21 cellular contexts compared by ENCODE assay signal in genomic region chr21:41639336-41639735, GRCh38.
"Had no signal": no experiment of that assay in that cellular context is flagged by ENCODE, and none has a peak within 500 bp of the region (broad histone marks: within the 10 kb centered on the region; RNA-seq: fewer than 3 reads in every experiment).

No MANE protein-coding gene starts in this region.

- H3K4me1 ChIP-seq: left lung, right lobe of liver, spleen had no signal

- H3K27me3 ChIP-seq: foreskin keratinocyte, ovary, right lobe of liver, tibial artery, upper lobe of left lung, vagina had no signal

- H3K9me3 ChIP-seq: mucosa of descending colon, ovary, right lobe of liver, tibial artery, upper lobe of left lung, vagina had no signal

- H3K36me3 ChIP-seq: left lung, ovary, right lobe of liver, spleen, tibial artery, upper lobe of left lung, vagina had no signal

- H3K27ac ChIP-seq: left lung, ovary, right lobe of liver, spleen, tibial artery, upper lobe of left lung, vagina had no signal

- H3K4me3 ChIP-seq: coronary artery, left lung, lung, mucosa of descending colon, ovary, right lobe of liver, spleen, tibial artery, upper lobe of left lung, vagina had no signal

- DNase-seq: effector CD4-positive, alpha-beta T cell; endodermal cell; erythroblast; foreskin keratinocyte; immature natural killer cell; left lung; mesendoderm; mucosa of descending colon; naive thymus-derived CD8-positive, alpha-beta T cell; nucleus accumbens; ovary; right lobe of liver; spleen; stimulated activated CD4-positive, alpha-beta T cell treated with anti-CD3 and anti-CD28 coated beads, Interleukin-15, amount 100 ng/mL, for 24 hours; stimulated activated CD4-positive, alpha-beta T cell treated with anti-CD3 and anti-CD28 coated beads, Interleukin-1b, Interleukin-23, amount 100 ng/mL, for 48 hours; stimulated activated CD4-positive, alpha-beta T cell treated with anti-CD3 and anti-CD28 coated beads, Interleukin-4, amount 100 ng/mL, for 24 hours; tibial artery; upper lobe of left lung had no signal
